Comparison of ENCODE assay signal across 13 cellular contexts in genomic region chr9:104775574-104775936, GRCh38.
DNase-seq lines count a peak whose midpoint lies in the region; ATAC-seq and TF ChIP-seq lines count a peak whose summit lies in the region.
"Had no signal": no experiment of that assay in that cellular context is flagged by ENCODE, and none has a peak within 500 bp of the region (broad histone marks: within the 10 kb centered on the region; RNA-seq: fewer than 3 reads in every experiment).

No MANE protein-coding gene starts in this region.

- peak; percentile 21 for DNase-seq in GM13976 (ENCODE audit: low spot score)
- peak; percentile 24 for DNase-seq in GM20000 (ENCODE audit: low spot score)
- DNase-seq in caudate nucleus (lab: John Stamatoyannopoulos, UW), result no peak
- no peak for DNase-seq in NCI-H1048 (lab: John Stamatoyannopoulos, UW)
- no peak for DNase-seq in central memory CD4-positive, alpha-beta T cell
- no peak for DNase-seq in HCEC 1CT
- no peak for DNase-seq in NCI-H2107 treated with DMSO at 0.1 percent for 48 hours (lab: John Stamatoyannopoulos, UW; ENCODE audit: unreplicated experiment)
- DNase-seq: CD4-positive, CD25-positive, alpha-beta regulatory T cell; immature natural killer cell; NCI-H2081 treated with DMSO at 0.1 percent for 48 hours had no signal

- peak overlapping the region; percentile 42 for H3K27ac ChIP-seq in caudate nucleus (ENCODE audit: low read depth, low read length)
- H3K27ac ChIP-seq: prostate gland had no signal

- ATAC-seq in HG03066 (IDR thresholded peaks at IDR 0.05; ENCODE audit: low read depth, unreplicated experiment), result peak; percentile 55
- ATAC-seq: HCT116 had no signal

- in situ Hi-C loops in GM13976 (cut with MboI; ENCODE audit: low sequenced_read_pairs, unreplicated experiment), result loop anchor here (25.0 kb wide), 1 partner anchor 637 kb away; no protein-coding TSS in a partner anchor

- TF ChIP-seq CTCF in GM13976 (IDR thresholded peaks at IDR 0.05; ENCODE audit: borderline replicate concordance, control extremely low read depth, extremely low read depth, insufficient read depth, missing control alignments) (no peak), GM20000 (IDR thresholded peaks at IDR 0.05; ENCODE audit: extremely low read depth, missing control alignments) (no peak)

Comparison
In these comparisons a context has a peak if more than half of its experiments do, and no peak if none do; other contexts are left out.
1. DNase-seq: peak in GM13976 (single experiment) and GM20000 (single experiment); none in caudate nucleus (0 of 61), NCI-H1048 (single experiment), central memory CD4-positive, alpha-beta T cell (single experiment), HCEC 1CT (single experiment) and NCI-H2107 treated with DMSO at 0.1 percent for 48 hours (single experiment).